Comparison of ENCODE assay signal across 2 cellular contexts in the genomic region with DNA sequence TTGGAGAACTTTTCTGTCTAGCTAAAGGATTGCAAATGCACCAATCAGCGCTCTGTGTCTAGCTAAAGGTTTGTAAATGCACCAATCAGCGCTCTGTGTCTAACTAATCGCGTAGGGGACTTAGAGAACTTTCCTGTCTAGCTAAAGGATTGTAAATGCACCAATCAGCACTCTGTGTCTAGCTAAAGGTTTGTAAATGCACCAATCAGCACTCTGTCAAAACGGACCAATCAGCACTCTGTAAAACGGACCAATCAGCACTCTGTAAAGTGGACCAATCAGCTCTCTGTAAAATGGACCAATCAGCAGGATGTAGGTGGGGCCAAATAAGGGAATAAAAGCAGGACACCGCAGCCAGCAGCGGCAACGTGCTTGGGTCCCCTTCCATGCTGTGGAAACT. TPM values are rescaled to one million over a fixed set of nuclear protein-coding genes. Genes with fewer than 3 reads are reported as not detected.
"Had no signal": no experiment of that assay in that cellular context is flagged by ENCODE, and none has a peak within 500 bp of the region (broad histone marks: within the 10 kb centered on the region; RNA-seq: fewer than 3 reads in every experiment).

No MANE protein-coding gene starts in this region.

RNA-seq across cellular contexts. Expression of gene ANGPTL4, which starts 22.5 kb away (rescaled TPM):
- total RNA-seq: natural killer cell had no signal
- polyA plus RNA-seq: neural cell had no signal
